Comparison of ENCODE assay signal across 1 cellular context in the genomic region with DNA sequence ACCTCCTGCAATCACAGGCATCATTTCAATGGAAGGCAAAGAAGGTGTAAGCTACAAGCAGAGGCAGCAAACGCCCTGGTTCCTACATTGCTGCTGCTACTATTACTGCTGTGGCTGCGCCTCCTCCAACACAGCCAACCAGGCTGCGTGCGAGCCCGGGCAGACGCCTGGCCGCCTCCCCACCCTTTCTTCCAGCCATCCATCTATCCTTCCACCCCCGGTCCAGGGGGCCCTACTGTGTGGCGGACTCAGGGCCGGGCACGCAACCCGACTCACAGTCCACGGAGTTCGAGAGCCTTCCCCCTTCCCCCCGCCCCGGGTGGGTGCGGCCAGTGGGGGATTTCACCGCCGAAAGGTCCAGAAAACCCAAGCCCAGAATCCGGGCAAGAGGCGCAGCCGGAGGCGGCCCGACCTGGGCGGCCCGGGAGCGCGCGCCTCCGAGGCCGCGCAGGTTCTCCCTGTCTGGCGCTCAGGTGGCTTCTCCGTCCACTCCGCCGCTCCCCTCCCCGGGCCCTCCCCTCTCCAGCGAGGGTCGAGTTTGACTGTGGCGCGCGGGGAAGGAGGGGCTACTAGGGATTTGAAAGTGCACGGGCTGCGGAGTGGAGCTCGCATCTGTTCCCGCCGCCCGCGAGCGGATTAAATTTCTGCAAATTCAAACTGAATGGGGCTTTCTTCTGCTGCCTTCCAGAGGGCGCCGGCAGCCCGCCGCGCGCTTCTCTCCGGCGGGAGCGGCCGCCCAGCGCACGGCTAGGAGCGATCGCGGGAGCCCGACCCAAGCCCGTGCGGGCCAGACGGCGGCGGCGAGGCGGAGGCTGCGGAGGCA.
TF ChIP-seq lines count a peak whose summit lies in the region.

Gene HUNK (plus strand): TSS at position 569 of the 823 bp plus-strand sequence. CDS start 655 bp downstream, outside the sequence.

TF ChIP-seq in HEK293, 187 proteins besides CTCF, POLR2A, EP300 and RAD21 (continued from another document and continues in another):
- TF ChIP-seq, protein P1, sequence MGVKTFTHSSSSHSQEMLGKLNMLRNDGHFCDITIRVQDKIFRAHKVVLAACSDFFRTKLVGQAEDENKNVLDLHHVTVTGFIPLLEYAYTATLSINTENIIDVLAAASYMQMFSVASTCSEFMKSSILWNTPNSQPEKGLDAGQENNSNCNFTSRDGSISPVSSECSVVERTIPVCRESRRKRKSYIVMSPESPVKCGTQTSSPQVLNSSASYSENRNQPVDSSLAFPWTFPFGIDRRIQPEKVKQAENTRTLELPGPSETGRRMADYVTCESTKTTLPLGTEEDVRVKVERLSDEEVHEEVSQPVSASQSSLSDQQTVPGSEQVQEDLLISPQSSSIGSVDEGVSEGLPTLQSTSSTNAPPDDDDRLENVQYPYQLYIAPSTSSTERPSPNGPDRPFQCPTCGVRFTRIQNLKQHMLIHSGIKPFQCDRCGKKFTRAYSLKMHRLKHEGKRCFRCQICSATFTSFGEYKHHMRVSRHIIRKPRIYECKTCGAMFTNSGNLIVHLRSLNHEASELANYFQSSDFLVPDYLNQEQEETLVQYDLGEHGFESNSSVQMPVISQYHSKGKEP (tag by site-specific recombination; IDR thresholded peaks at IDR 0.05) = no peak
- TF ChIP-seq ZNF521 (tag by site-specific recombination; IDR thresholded peaks at IDR 0.05) = no peak
- TF ChIP-seq ZNF529 (tag by site-specific recombination; IDR thresholded peaks at IDR 0.05; ENCODE audit: insufficient replicate concordance) = no peak
- TF ChIP-seq ZNF624 (tag by site-specific recombination; IDR thresholded peaks at IDR 0.05) = no peak
- TF ChIP-seq, protein P2, sequence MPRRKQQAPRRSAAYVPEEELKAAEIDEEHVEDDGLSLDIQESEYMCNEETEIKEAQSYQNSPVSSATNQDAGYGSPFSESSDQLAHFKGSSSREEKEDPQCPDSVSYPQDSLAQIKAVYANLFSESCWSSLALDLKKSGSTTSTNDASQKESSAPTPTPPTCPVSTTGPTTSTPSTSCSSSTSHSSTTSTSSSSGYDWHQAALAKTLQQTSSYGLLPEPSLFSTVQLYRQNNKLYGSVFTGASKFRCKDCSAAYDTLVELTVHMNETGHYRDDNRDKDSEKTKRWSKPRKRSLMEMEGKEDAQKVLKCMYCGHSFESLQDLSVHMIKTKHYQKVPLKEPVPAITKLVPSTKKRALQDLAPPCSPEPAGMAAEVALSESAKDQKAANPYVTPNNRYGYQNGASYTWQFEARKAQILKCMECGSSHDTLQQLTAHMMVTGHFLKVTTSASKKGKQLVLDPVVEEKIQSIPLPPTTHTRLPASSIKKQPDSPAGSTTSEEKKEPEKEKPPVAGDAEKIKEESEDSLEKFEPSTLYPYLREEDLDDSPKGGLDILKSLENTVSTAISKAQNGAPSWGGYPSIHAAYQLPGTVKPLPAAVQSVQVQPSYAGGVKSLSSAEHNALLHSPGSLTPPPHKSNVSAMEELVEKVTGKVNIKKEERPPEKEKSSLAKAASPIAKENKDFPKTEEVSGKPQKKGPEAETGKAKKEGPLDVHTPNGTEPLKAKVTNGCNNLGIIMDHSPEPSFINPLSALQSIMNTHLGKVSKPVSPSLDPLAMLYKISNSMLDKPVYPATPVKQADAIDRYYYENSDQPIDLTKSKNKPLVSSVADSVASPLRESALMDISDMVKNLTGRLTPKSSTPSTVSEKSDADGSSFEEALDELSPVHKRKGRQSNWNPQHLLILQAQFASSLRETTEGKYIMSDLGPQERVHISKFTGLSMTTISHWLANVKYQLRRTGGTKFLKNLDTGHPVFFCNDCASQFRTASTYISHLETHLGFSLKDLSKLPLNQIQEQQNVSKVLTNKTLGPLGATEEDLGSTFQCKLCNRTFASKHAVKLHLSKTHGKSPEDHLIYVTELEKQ (tag by site-specific recombination; IDR thresholded peaks at IDR 0.05; ENCODE audit: borderline replicate concordance) = no peak
- no peak for TF ChIP-seq ZNF416 (tag by site-specific recombination; IDR thresholded peaks at IDR 0.05)
- TF ChIP-seq ZNF223 (tag by site-specific recombination; IDR thresholded peaks at IDR 0.05) = no peak
- TF ChIP-seq, protein P3, sequence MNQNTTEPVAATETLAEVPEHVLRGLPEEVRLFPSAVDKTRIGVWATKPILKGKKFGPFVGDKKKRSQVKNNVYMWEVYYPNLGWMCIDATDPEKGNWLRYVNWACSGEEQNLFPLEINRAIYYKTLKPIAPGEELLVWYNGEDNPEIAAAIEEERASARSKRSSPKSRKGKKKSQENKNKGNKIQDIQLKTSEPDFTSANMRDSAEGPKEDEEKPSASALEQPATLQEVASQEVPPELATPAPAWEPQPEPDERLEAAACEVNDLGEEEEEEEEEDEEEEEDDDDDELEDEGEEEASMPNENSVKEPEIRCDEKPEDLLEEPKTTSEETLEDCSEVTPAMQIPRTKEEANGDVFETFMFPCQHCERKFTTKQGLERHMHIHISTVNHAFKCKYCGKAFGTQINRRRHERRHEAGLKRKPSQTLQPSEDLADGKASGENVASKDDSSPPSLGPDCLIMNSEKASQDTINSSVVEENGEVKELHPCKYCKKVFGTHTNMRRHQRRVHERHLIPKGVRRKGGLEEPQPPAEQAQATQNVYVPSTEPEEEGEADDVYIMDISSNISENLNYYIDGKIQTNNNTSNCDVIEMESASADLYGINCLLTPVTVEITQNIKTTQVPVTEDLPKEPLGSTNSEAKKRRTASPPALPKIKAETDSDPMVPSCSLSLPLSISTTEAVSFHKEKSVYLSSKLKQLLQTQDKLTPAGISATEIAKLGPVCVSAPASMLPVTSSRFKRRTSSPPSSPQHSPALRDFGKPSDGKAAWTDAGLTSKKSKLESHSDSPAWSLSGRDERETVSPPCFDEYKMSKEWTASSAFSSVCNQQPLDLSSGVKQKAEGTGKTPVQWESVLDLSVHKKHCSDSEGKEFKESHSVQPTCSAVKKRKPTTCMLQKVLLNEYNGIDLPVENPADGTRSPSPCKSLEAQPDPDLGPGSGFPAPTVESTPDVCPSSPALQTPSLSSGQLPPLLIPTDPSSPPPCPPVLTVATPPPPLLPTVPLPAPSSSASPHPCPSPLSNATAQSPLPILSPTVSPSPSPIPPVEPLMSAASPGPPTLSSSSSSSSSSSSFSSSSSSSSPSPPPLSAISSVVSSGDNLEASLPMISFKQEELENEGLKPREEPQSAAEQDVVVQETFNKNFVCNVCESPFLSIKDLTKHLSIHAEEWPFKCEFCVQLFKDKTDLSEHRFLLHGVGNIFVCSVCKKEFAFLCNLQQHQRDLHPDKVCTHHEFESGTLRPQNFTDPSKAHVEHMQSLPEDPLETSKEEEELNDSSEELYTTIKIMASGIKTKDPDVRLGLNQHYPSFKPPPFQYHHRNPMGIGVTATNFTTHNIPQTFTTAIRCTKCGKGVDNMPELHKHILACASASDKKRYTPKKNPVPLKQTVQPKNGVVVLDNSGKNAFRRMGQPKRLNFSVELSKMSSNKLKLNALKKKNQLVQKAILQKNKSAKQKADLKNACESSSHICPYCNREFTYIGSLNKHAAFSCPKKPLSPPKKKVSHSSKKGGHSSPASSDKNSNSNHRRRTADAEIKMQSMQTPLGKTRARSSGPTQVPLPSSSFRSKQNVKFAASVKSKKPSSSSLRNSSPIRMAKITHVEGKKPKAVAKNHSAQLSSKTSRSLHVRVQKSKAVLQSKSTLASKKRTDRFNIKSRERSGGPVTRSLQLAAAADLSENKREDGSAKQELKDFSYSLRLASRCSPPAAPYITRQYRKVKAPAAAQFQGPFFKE (tag by site-specific recombination; IDR thresholded peaks at IDR 0.05; ENCODE audit: borderline replicate concordance) = no peak
- TF ChIP-seq ZBTB17 (tag by site-specific recombination; IDR thresholded peaks at IDR 0.05) = peak; percentile 89
- peak; percentile 67 for TF ChIP-seq KLF17 (tag by site-specific recombination; IDR thresholded peaks at IDR 0.05)
- no peak for TF ChIP-seq ZNF707 (tag by site-specific recombination; IDR thresholded peaks at IDR 0.05)
- TF ChIP-seq ZNF335 (tag by site-specific recombination; conservative IDR thresholded peaks at IDR 0.05) = peak; percentile 93
- TF ChIP-seq, protein P4, sequence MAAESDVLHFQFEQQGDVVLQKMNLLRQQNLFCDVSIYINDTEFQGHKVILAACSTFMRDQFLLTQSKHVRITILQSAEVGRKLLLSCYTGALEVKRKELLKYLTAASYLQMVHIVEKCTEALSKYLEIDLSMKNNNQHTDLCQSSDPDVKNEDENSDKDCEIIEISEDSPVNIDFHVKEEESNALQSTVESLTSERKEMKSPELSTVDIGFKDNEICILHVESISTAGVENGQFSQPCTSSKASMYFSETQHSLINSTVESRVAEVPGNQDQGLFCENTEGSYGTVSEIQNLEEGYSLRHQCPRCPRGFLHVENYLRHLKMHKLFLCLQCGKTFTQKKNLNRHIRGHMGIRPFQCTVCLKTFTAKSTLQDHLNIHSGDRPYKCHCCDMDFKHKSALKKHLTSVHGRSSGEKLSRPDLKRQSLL (tag by site-specific recombination; IDR thresholded peaks at IDR 0.05) = no peak
- TF ChIP-seq IKZF3 (tag by site-specific recombination; IDR thresholded peaks at IDR 0.05) = no peak; the same call in none of the 2 replicates
- TF ChIP-seq, protein P5, sequence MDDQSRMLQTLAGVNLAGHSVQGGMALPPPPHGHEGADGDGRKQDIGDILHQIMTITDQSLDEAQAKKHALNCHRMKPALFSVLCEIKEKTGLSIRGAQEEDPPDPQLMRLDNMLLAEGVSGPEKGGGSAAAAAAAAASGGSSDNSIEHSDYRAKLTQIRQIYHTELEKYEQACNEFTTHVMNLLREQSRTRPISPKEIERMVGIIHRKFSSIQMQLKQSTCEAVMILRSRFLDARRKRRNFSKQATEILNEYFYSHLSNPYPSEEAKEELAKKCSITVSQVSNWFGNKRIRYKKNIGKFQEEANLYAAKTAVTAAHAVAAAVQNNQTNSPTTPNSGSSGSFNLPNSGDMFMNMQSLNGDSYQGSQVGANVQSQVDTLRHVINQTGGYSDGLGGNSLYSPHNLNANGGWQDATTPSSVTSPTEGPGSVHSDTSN (CRISPR knock-in tag; IDR thresholded peaks at IDR 0.05) = no peak
- TF ChIP-seq ZNF155 (tag by site-specific recombination; IDR thresholded peaks at IDR 0.05) = no peak
- peak; percentile 80 for TF ChIP-seq SP7 (tag by site-specific recombination; IDR thresholded peaks at IDR 0.05)
- TF ChIP-seq ZNF391 (tag by site-specific recombination; IDR thresholded peaks at IDR 0.05; ENCODE audit: borderline replicate concordance, low read depth) = 0 out of 2 replicates have a peak, but pooled peaks have one; percentile 32
- TF ChIP-seq GLI2 (tag by site-specific recombination; IDR thresholded peaks at IDR 0.05; ENCODE audit: borderline replicate concordance, low read depth) = no peak
- TF ChIP-seq ZNF362 (tag by site-specific recombination; IDR thresholded peaks at IDR 0.05) = no peak
- peak; percentile 72; the same call in 1 of the 2 replicates for TF ChIP-seq ZNF423 (tag by site-specific recombination; IDR thresholded peaks at IDR 0.05)
- TF ChIP-seq KLF10 (tag by site-specific recombination; IDR thresholded peaks at IDR 0.05) = no peak
- no peak for TF ChIP-seq ZNF248 (tag by site-specific recombination; IDR thresholded peaks at IDR 0.05)
- TF ChIP-seq ZSCAN30 (tag by site-specific recombination; IDR thresholded peaks at IDR 0.05) = peak; percentile 65; the same call in 1 of the 2 replicates
- peak; percentile 72; the same call in 1 of the 2 replicates for TF ChIP-seq ZNF133 (tag by site-specific recombination; IDR thresholded peaks at IDR 0.05)
- no peak for TF ChIP-seq ZFP3 (tag by site-specific recombination; IDR thresholded peaks at IDR 0.05; ENCODE audit: low read depth)
- TF ChIP-seq ZBTB7A (tag by site-specific recombination; IDR thresholded peaks at IDR 0.05; ENCODE audit: low read depth) = no peak
- TF ChIP-seq, protein P6, sequence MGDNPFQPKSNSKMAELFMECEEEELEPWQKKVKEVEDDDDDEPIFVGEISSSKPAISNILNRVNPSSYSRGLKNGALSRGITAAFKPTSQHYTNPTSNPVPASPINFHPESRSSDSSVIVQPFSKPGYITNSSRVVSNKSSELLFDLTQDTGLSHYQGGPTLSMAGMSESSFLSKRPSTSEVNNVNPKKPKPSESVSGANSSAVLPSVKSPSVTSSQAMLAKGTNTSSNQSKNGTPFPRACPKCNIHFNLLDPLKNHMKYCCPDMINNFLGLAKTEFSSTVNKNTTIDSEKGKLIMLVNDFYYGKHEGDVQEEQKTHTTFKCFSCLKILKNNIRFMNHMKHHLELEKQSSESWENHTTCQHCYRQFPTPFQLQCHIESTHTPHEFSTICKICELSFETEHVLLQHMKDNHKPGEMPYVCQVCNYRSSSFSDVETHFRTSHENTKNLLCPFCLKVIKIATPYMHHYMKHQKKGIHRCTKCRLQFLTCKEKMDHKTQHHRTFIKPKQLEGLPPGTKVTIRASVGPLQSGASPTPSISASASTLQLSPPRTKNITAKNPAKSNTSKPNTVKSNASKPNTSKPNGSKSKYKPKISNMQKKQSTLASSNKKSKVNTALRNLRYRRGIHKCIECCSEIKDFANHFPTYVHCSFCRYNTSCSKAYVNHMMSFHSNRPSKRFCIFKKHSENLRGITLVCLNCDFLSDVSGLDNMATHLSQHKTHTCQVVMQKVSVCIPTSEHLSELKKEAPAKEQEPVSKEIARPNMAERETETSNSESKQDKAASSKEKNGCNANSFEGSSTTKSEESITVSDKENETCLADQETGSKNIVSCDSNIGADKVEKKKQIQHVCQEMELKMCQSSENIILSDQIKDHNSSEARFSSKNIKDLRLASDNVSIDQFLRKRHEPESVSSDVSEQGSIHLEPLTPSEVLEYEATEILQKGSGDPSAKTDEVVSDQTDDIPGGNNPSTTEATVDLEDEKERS (tag by site-specific recombination; IDR thresholded peaks at IDR 0.05) = no peak
- peak; percentile 43; the same call in 1 of the 2 replicates for TF ChIP-seq WT1 (tag by site-specific recombination; IDR thresholded peaks at IDR 0.05)
- no peak for TF ChIP-seq INSM2 (tag by site-specific recombination; IDR thresholded peaks at IDR 0.05)
- no peak for TF ChIP-seq ZFP41 (tag by site-specific recombination; IDR thresholded peaks at IDR 0.05; ENCODE audit: borderline replicate concordance)
